ENCODE assay signal across 8 cellular contexts in genomic region chr6:131063764-131064272, GRCh38. TPM values are rescaled to one million over a fixed set of nuclear protein-coding genes. Genes with fewer than 3 reads are reported as not detected.
DNase-seq lines count a peak whose midpoint lies in the region; ATAC-seq, FAIRE-seq and TF ChIP-seq lines count a peak whose summit lies in the region.

No MANE protein-coding gene starts in this region.

- H3K9ac ChIP-seq in HepG2 (ENCODE audit: insufficient read depth, low read depth, low read length), result peak overlapping the region; percentile 76

- no peak for TF ChIP-seq CTCF in GM06990 (IDR thresholded peaks at IDR 0.05; ENCODE audit: insufficient read depth, low read length, poor library complexity, severe bottlenecking)
- TF ChIP-seq CTCF in HepG2 (CRISPR knock-in tag; IDR thresholded peaks at IDR 0.05), result no peak

- in situ Hi-C loops in HepG2 (cut with HindIII; ENCODE audit: extremely low pct_ligation_motif_present, low pct_unique_long_range_greater_than_20kb), result no loop called here

- POLR2A ChIA-PET in HepG2 (lab: Yijun Ruan, JAX), result interaction anchor here (0.6 to 1.3 kb wide), 3 partner anchors 21 to 233 kb away, joined by 3 to 4 read pairs (median 3); no protein-coding TSS in a partner anchor

- no peaks in the 10 kb centered on the region for H3K9me3 Mint-ChIP-seq in activated naive CD8-positive, alpha-beta T cell treated with anti-CD3 and anti-CD28 coated beads for 36 hours

- H3K4me2 ChIP-seq in HepG2 (ENCODE audit: low read depth, low read length), result peak overlapping the region; percentile 94

- no peaks in the 10 kb centered on the region for H3K36me3 Mint-ChIP-seq in activated naive CD8-positive, alpha-beta T cell treated with anti-CD3 and anti-CD28 coated beads for 36 hours

- H3K36me3 ChIP-seq in GM06990 (ENCODE audit: control insufficient read depth, insufficient read depth, low read length) (no peaks in the 10 kb centered on the region), HepG2 (replicated peaks in 1 of 2; ENCODE audit: control insufficient read depth in 1 of 2, insufficient read depth in 2 of 2, low read length in 2 of 2) (no peaks in the 10 kb centered on the region), urinary bladder (ENCODE audit: insufficient read depth) (no peaks in the 10 kb centered on the region)

- TF ChIP-seq EP300 in HepG2 (IDR thresholded peaks at IDR 0.05; ENCODE audit: low read depth in 2 of 2, low read length in 2 of 2) (no peak), HepG2 (CRISPR knock-in tag; IDR thresholded peaks at IDR 0.05; ENCODE audit: borderline replicate concordance) (0 out of 2 replicates have a peak, but pooled peaks have one; percentile 8)

- TF ChIP-seq RAD21 in HepG2 (CRISPR knock-in tag; IDR thresholded peaks at IDR 0.05), result no peak

- H3K4me1 ChIP-seq in HepG2 (ENCODE audit: insufficient read depth, low read length) (peaks cover 57% of the 10 kb centered on the region), urinary bladder (ENCODE audit: insufficient read depth) (no peaks in the 10 kb centered on the region)

- FAIRE-seq in HepG2 (lab: Jason Lieb, UNC), result no peak

- H3K4me3 Mint-ChIP-seq in activated naive CD8-positive, alpha-beta T cell treated with anti-CD3 and anti-CD28 coated beads for 36 hours, result peak overlapping the region; percentile 68

- H3K9me3 ChIP-seq in HepG2 (ENCODE audit: low read length), result no peaks in the 10 kb centered on the region

- H3K27ac ChIP-seq in HepG2 (ENCODE audit: extremely low read length, insufficient read depth, low read length), result peak overlapping the region; percentile 79
- peak overlapping the region; percentile 78 for H3K27ac ChIP-seq in urinary bladder (ENCODE audit: low read depth)

- H3K27me3 Mint-ChIP-seq in activated naive CD8-positive, alpha-beta T cell treated with anti-CD3 and anti-CD28 coated beads for 36 hours, result no peaks in the 10 kb centered on the region

- H3K79me2 ChIP-seq in HepG2 (ENCODE audit: insufficient read depth, low read length), result peaks cover 39% of the 10 kb centered on the region

- TSS peak; percentile 66 for BruUV-seq in HepG2 (replicated peaks; lab: Mats Ljungman, UMichigan)

- DNase-seq in GM06990 (ENCODE audit: extremely low read depth, insufficient read length) (peak; percentile 33), HepG2 (ENCODE audit: low spot score) (no peak), RKO (ENCODE audit: low spot score) (no peak), HK-2 (ENCODE audit: unreplicated experiment) (no peak), NCI-H345 treated with DMSO at 0.1 percent for 48 hours (lab: John Stamatoyannopoulos, UW; ENCODE audit: unreplicated experiment) (no peak)
- no peak for DNase-seq in activated naive CD8-positive, alpha-beta T cell treated with anti-CD3 and anti-CD28 coated beads for 36 hours

- peak overlapping the region; percentile 59 for H2AFZ ChIP-seq in HepG2 (ENCODE audit: low read length)

- 4% methylated on average over 8 of the region's 8 CpGs for WGBS in HepG2 (ENCODE audit: low lambda C conversion rate)
- WGBS in urinary bladder, result 30% methylated on average over 8 of the region's 8 CpGs

- ATAC-seq in HG02678 (IDR thresholded peaks at IDR 0.05; ENCODE audit: unreplicated experiment), result peak; percentile 13
- ATAC-seq in HepG2, result no peak

- TF ChIP-seq POLR2A in HepG2 (IDR thresholded peaks at IDR 0.05; ENCODE audit: insufficient read depth in 1 of 2, low read depth in 2 of 2, low read length in 2 of 2), result no peak

- CTCF ChIA-PET in HepG2 (lab: Yijun Ruan, JAX; ENCODE audit: low intra/inter-chr PET ratio, low total read pairs), result no interaction called here

- H3K4me3 ChIP-seq in GM06990 (replicated peaks; ENCODE audit: low read depth, low read length) (peak overlapping the region; percentile 81), HepG2 (replicated peaks in 1 of 3; ENCODE audit: insufficient read depth in 1 of 3, low read depth in 2 of 3, low read length in 3 of 3) (peak overlapping the region; percentile 68 to 92 (median 70)), urinary bladder (ENCODE audit: low read depth, low read length) (peak overlapping the region; percentile 94)

- H3K27me3 ChIP-seq in GM06990 (replicated peaks; ENCODE audit: control insufficient read depth, insufficient read depth, low read length) (no peaks in the 10 kb centered on the region), HepG2 (ENCODE audit: control insufficient read depth in 1 of 2, insufficient read depth in 2 of 2, low read length in 2 of 2) (no peaks in the 10 kb centered on the region; a peak in 1 of 5 replicates)

- H4K20me1 ChIP-seq in HepG2 (ENCODE audit: insufficient read depth, low read length), result no peaks in the 10 kb centered on the region

- peaks cover 27% of the 10 kb centered on the region for H3K4me1 Mint-ChIP-seq in activated naive CD8-positive, alpha-beta T cell treated with anti-CD3 and anti-CD28 coated beads for 36 hours

- peak overlapping the region; percentile 35 for H3K27ac Mint-ChIP-seq in activated naive CD8-positive, alpha-beta T cell treated with anti-CD3 and anti-CD28 coated beads for 36 hours

- intact Hi-C loops in HepG2 (cut with micrococcal nuclease; ENCODE audit: unreplicated experiment), result loop anchor here (1.0 to 2.0 kb wide), 4 partner anchors 43 to 179 kb away; no protein-coding TSS in a partner anchor

TF ChIP-seq in HepG2, 621 proteins besides CTCF, POLR2A, EP300 and RAD21 (continues in another document):
- TF ChIP-seq MTF1 (CRISPR knock-in tag; IDR thresholded peaks at IDR 0.05) (no peak), MEF2D (CRISPR knock-in tag; IDR thresholded peaks at IDR 0.05) (no peak), ZNF441 (CRISPR knock-in tag; IDR thresholded peaks at IDR 0.05; ENCODE audit: borderline replicate concordance) (peak; percentile 33; the same call in 1 of the 2 replicates), HMG20B (CRISPR knock-in tag; conservative IDR thresholded peaks at IDR 0.05) (0 out of 2 replicates have a peak, but pooled peaks have one; percentile 5), HCFC1 (IDR thresholded peaks at IDR 0.05; ENCODE audit: low read depth, low read length) (no peak), GATAD2A (CRISPR knock-in tag; IDR thresholded peaks at IDR 0.05) (peak; percentile 60), KLF9 (CRISPR knock-in tag; IDR thresholded peaks at IDR 0.05; ENCODE audit: low read depth) (0 out of 2 replicates have a peak, but pooled peaks have one; percentile 11), DRAP1 (CRISPR knock-in tag; IDR thresholded peaks at IDR 0.05) (0 out of 2 replicates have a peak, but pooled peaks have one; percentile 14), TFE3 (CRISPR knock-in tag; IDR thresholded peaks at IDR 0.05) (0 out of 2 replicates have a peak, but pooled peaks have one; percentile 17), AHR (CRISPR knock-in tag; IDR thresholded peaks at IDR 0.05) (0 out of 2 replicates have a peak, but pooled peaks have one; percentile 50), ZNF775 (CRISPR knock-in tag; IDR thresholded peaks at IDR 0.05; ENCODE audit: borderline replicate concordance) (0 out of 2 replicates have a peak, but pooled peaks have one; percentile 58), ZNF225 (CRISPR knock-in tag; IDR thresholded peaks at IDR 0.05) (no peak)

RNA-seq across cellular contexts. Expression of gene EPB41L2, which starts 0.8 kb away (rescaled TPM):
- 10 to 100 TPM; 40.1 to 40.7 TPM for total RNA-seq in activated naive CD8-positive, alpha-beta T cell treated with anti-CD3 and anti-CD28 coated beads for 36 hours
- total RNA-seq in HepG2 (2016; rRNA removed; fragmentation: Illumina TruSeq; extraction: Trizol), result 41.7 and 42.1 TPM in 2 replicates
- 48.7 and 70.3 TPM in 2 replicates for total RNA-seq in HepG2 (2016; cell fraction: cytosol; rRNA removed; fragmentation: Illumina TruSeq; extraction: Trizol; ENCODE audit: low read depth)
- 33.1 and 37.6 TPM in 2 replicates for total RNA-seq in HepG2 (2016; cell fraction: insoluble cytoplasmic fraction; rRNA removed; fragmentation: Illumina TruSeq; extraction: Trizol)
- 32.9 and 42.5 TPM in 2 replicates for total RNA-seq in HepG2 (2016; cell fraction: membrane; rRNA removed; fragmentation: Illumina TruSeq; extraction: Trizol)
- 115 and 119 TPM in 2 replicates for total RNA-seq in HepG2 (2016; cell fraction: nucleus; rRNA removed; fragmentation: Illumina TruSeq; extraction: Trizol)
- polyA plus RNA-seq in HepG2 (2011; rRNA removed), result 45.3 and 56.4 TPM in 2 replicates
- 22.0 and 26.4 TPM in 2 replicates for polyA plus RNA-seq in HepG2 (2011; cell fraction: cytosol; rRNA removed)
- 128 and 148 TPM in 2 replicates for polyA plus RNA-seq in HepG2 (2011; cell fraction: nucleus; rRNA removed)
- 47.5 and 129 TPM in 2 replicates for polyA plus RNA-seq in HepG2 (2012)
- 2.9 and 4.0 TPM in 2 replicates for polyA plus RNA-seq in HepG2 (2016; cell fraction: cytosol; fragmentation: Illumina TruSeq; extraction: Trizol; ENCODE audit: low read depth)
- 44.9 and 50.4 TPM in 2 replicates for polyA plus RNA-seq in HepG2 (2016; cell fraction: insoluble cytoplasmic fraction; fragmentation: Illumina TruSeq; extraction: Trizol; ENCODE audit: low read depth)
- 8.4 and 9.3 TPM in 2 replicates for polyA plus RNA-seq in HepG2 (2016; cell fraction: membrane; fragmentation: Illumina TruSeq; extraction: Trizol; ENCODE audit: low read depth)
- polyA plus RNA-seq in HepG2 (2016; cell fraction: nucleus; fragmentation: Illumina TruSeq; extraction: Trizol; ENCODE audit: insufficient read depth, low read depth), result 138 and 156 TPM in 2 replicates
- 45.6 and 215 TPM in 2 replicates for polyA minus RNA-seq in HepG2 (2011; rRNA and poly(A)+ RNA removed; ENCODE audit: low replicate concordance)
- polyA minus RNA-seq in HepG2 (2011; cell fraction: cytosol; rRNA and poly(A)+ RNA removed), result 50.0 and 50.3 TPM in 2 replicates
- 287 and 403 TPM in 2 replicates for polyA minus RNA-seq in HepG2 (2011; cell fraction: nucleus; rRNA and poly(A)+ RNA removed)
- 386 TPM for total RNA-seq in urinary bladder
- polyA plus RNA-seq in urinary bladder, result 47.3 TPM
